ENCODE assay signal across 1 cellular context in genomic region chr12:54282949-54283593, GRCh38.
A peak's percentile ranks its signal among the peaks of the same experiment; 100 is the strongest.
TF ChIP-seq lines count a peak whose summit lies in the region.

No MANE protein-coding gene starts in this region.

TF ChIP-seq in K562, 482 proteins besides CTCF, POLR2A, EP300 and RAD21 (continued from another document):
- no peak for TF ChIP-seq ZNF280A (IDR thresholded peaks at IDR 0.05; ENCODE audit: low read depth, partially characterized antibody)
- TF ChIP-seq ILF3 (IDR thresholded peaks at IDR 0.05; ENCODE audit: borderline replicate concordance) = 0 out of 2 replicates have a peak, but pooled peaks have one; percentile 32
- 0 out of 4 replicates have a peak, but pooled peaks of 1 of the 2 experiments have one; percentile 23 for TF ChIP-seq MAZ (CRISPR knock-in tag; conservative IDR thresholded peaks at IDR 0.05 in 1 of 2, IDR thresholded peaks at IDR 0.05 in 1 of 2)
- TF ChIP-seq NFXL1 (CRISPR knock-in tag; IDR thresholded peaks at IDR 0.05) = peak; percentile 53; the same call in 1 of the 2 replicates
- no peak for TF ChIP-seq PTBP1 (IDR thresholded peaks at IDR 0.05; ENCODE audit: low read depth, low read length)
- TF ChIP-seq LARP7 (IDR thresholded peaks at IDR 0.05) = no peak
- no peak for TF ChIP-seq POLR3A (IDR thresholded peaks at IDR 0.05; ENCODE audit: borderline replicate concordance, extremely low read depth, insufficient read depth, insufficient read length)
- TF ChIP-seq ZNF75A (CRISPR knock-in tag; IDR thresholded peaks at IDR 0.05) = no peak
- TF ChIP-seq CREBBP (IDR thresholded peaks at IDR 0.05; ENCODE audit: low read depth, low read length) = no peak
- TF ChIP-seq HMG20A (CRISPR knock-in tag; conservative IDR thresholded peaks at IDR 0.05) = no peak
- TF ChIP-seq ZNF445 (CRISPR knock-in tag; IDR thresholded peaks at IDR 0.05; ENCODE audit: low read depth) = no peak
- TF ChIP-seq, protein P1, sequence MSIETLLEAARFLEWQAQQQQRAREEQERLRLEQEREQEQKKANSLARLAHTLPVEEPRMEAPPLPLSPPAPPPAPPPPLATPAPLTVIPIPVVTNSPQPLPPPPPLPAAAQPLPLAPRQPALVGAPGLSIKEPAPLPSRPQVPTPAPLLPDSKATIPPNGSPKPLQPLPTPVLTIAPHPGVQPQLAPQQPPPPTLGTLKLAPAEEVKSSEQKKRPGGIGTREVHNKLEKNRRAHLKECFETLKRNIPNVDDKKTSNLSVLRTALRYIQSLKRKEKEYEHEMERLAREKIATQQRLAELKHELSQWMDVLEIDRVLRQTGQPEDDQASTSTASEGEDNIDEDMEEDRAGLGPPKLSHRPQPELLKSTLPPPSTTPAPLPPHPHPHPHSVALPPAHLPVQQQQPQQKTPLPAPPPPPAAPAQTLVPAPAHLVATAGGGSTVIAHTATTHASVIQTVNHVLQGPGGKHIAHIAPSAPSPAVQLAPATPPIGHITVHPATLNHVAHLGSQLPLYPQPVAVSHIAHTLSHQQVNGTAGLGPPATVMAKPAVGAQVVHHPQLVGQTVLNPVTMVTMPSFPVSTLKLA (conservative IDR thresholded peaks at IDR 0.05) = 0 out of 4 replicates have a peak, but pooled peaks of 1 of the 2 experiments have one; percentile 2
- TF ChIP-seq, protein P2, sequence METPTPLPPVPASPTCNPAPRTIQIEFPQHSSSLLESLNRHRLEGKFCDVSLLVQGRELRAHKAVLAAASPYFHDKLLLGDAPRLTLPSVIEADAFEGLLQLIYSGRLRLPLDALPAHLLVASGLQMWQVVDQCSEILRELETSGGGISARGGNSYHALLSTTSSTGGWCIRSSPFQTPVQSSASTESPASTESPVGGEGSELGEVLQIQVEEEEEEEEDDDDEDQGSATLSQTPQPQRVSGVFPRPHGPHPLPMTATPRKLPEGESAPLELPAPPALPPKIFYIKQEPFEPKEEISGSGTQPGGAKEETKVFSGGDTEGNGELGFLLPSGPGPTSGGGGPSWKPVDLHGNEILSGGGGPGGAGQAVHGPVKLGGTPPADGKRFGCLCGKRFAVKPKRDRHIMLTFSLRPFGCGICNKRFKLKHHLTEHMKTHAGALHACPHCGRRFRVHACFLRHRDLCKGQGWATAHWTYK (CRISPR knock-in tag; IDR thresholded peaks at IDR 0.05) = no peak
- TF ChIP-seq ZNF143 (CRISPR knock-in tag; IDR thresholded peaks at IDR 0.05) = no peak
- no peak for TF ChIP-seq HDAC8 (tag; IDR thresholded peaks at IDR 0.05)
- TF ChIP-seq IRF2 (CRISPR knock-in tag; IDR thresholded peaks at IDR 0.05) = no peak
- TF ChIP-seq HIVEP1 (CRISPR knock-in tag; IDR thresholded peaks at IDR 0.05) = no peak
- TF ChIP-seq MAFG (tag; conservative IDR thresholded peaks at IDR 0.05) = no peak
- no peak for TF ChIP-seq BACH1 (tag; IDR thresholded peaks at IDR 0.05)
- TF ChIP-seq BCLAF1 (IDR thresholded peaks at IDR 0.05; ENCODE audit: borderline replicate concordance in 1 of 2, control insufficient read depth in 1 of 2, low read depth in 2 of 2, low read length in 1 of 2) = no peak
- 0 out of 2 replicates have a peak, but pooled peaks have one; percentile 32 for TF ChIP-seq GABPB1 (CRISPR knock-in tag; IDR thresholded peaks at IDR 0.05)
- TF ChIP-seq ZBTB11 (CRISPR knock-in tag; IDR thresholded peaks at IDR 0.05) = no peak
- no peak for TF ChIP-seq POLR2B (IDR thresholded peaks at IDR 0.05; ENCODE audit: low read depth, partially characterized antibody)
- TF ChIP-seq OTX1 (CRISPR knock-in tag; IDR thresholded peaks at IDR 0.05) = no peak
- TF ChIP-seq KLF13 (tag; IDR thresholded peaks at IDR 0.05; ENCODE audit: borderline replicate concordance, low read depth) = no peak
- TF ChIP-seq CCNT2 (IDR thresholded peaks at IDR 0.05; ENCODE audit: borderline replicate concordance, extremely low read depth, insufficient read length, low read depth, low read length) = no peak
- no peak for TF ChIP-seq WHSC1 (IDR thresholded peaks at IDR 0.05; ENCODE audit: low read length)
- no peak for TF ChIP-seq TOE1 (IDR thresholded peaks at IDR 0.05; ENCODE audit: borderline replicate concordance)
- TF ChIP-seq TOE1 (CRISPR knock-in tag; IDR thresholded peaks at IDR 0.05; ENCODE audit: borderline replicate concordance, low read depth) = no peak
- TF ChIP-seq TFAP4 (CRISPR knock-in tag; IDR thresholded peaks at IDR 0.05; ENCODE audit: borderline replicate concordance) = peak; percentile 42; the same call in 1 of the 2 replicates
- TF ChIP-seq, protein P3, sequence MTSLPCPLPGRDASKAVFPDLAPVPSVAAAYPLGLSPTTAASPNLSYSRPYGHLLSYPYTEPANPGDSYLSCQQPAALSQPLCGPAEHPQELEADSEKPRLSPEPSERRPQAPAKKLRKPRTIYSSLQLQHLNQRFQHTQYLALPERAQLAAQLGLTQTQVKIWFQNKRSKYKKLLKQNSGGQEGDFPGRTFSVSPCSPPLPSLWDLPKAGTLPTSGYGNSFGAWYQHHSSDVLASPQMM (CRISPR knock-in tag; IDR thresholded peaks at IDR 0.05) = no peak
- peak; percentile 49 for TF ChIP-seq ARID4B (CRISPR knock-in tag; IDR thresholded peaks at IDR 0.05)
- TF ChIP-seq ZBTB33 (CRISPR knock-in tag; IDR thresholded peaks at IDR 0.05) = no peak
- TF ChIP-seq, protein P4, sequence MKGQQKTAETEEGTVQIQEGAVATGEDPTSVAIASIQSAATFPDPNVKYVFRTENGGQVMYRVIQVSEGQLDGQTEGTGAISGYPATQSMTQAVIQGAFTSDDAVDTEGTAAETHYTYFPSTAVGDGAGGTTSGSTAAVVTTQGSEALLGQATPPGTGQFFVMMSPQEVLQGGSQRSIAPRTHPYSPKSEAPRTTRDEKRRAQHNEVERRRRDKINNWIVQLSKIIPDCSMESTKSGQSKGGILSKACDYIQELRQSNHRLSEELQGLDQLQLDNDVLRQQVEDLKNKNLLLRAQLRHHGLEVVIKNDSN (CRISPR knock-in tag; IDR thresholded peaks at IDR 0.05) = no peak
- peak; percentile 26; the same call in 1 of the 2 replicates for TF ChIP-seq HBP1 (CRISPR knock-in tag; IDR thresholded peaks at IDR 0.05)
- no peak for TF ChIP-seq KLF10 (CRISPR knock-in tag; IDR thresholded peaks at IDR 0.05)
- TF ChIP-seq NFIC (IDR thresholded peaks at IDR 0.05) = no peak
